Comparison of ENCODE assay signal across 23 cellular contexts in the genomic region with DNA sequence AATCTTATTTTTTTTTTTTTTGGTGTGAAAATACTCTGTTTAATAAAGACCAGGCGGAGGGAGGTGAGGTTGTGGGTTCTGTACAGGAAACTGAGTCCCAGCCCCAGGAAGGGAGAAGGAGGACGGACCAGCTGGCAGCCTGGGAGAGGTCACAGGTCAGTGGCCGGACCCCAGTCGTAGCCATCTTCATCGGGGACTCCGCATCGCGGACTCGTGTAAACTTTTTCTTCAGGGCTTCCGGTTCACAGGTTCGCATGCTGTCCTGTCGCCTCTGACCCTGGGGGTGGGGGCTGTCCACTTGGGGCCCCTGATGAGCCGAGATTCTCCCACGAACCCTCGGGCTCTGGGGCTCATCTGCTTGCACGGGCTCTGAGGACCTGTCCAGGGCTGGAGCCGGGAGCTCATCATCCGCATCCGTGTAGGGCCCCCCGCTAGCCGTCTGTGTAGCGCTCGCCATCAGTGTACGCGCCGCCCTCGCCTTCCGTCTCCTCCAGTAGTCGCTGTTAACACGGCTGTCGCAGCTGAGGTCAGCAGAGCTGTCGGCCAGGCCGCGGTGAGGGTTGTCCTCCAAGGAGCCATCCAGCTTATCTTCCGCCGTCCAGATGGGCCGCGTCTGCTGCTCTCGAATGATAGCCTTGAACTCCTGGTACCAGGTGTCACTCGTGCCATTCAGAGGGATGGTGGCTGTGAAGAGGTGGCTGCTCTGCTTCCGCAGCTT.
DNase-seq lines count a peak whose midpoint lies in the region; ATAC-seq and TF ChIP-seq lines count a peak whose summit lies in the region.
"Had no signal": no experiment of that assay in that cellular context is flagged by ENCODE, and none has a peak within 500 bp of the region (broad histone marks: within the 10 kb centered on the region; RNA-seq: fewer than 3 reads in every experiment).

No MANE protein-coding gene starts in this region.

- no peaks in the 10 kb centered on the region for H4K20me1 ChIP-seq in hepatocyte (ENCODE audit: insufficient read depth, poor library complexity, severe bottlenecking)

- H3K4me2 ChIP-seq in hepatocyte = no peak overlapping the region

- peak; percentile 9 for DNase-seq in DMS53 treated with DMSO at 0.1 percent for 48 hours (lab: John Stamatoyannopoulos, UW; ENCODE audit: unreplicated experiment)
- no peak for DNase-seq in NT2/D1 (ENCODE audit: low read depth, low spot score)
- DNase-seq in hepatocyte (ENCODE audit: low spot score) = peak; percentile 3
- DNase-seq in retinal pigment epithelial cell (ENCODE audit: low read depth) = no peak
- no peak for DNase-seq in AG08395 (ENCODE audit: low spot score)
- DNase-seq in Kasumi-1 (lab: John Stamatoyannopoulos, UW) = no peak
- DNase-seq in SHP77 treated with DMSO at 0.1 percent for 48 hours (lab: John Stamatoyannopoulos, UW) = no peak
- DNase-seq: activated CD4-positive, alpha-beta T cell treated with anti-CD3 and anti-CD28 coated beads for 36 hours; activated CD8-positive, alpha-beta memory T cell treated with anti-CD3 and anti-CD28 coated beads, Interleukin-2, amount 10 ng/mL, durations not matched to agents 7 days and 5 days; CD8-positive, alpha-beta T cell; cortex of kidney; DND-41; hippocampal formation; kidney glomerular epithelial cell; naive thymus-derived CD8-positive, alpha-beta T cell; NCI-H1694; NCI-H2227 treated with DMSO at 0.1 percent for 48 hours; NCI-H82; OCI-M1; SHP77; stimulated activated naive CD4-positive, alpha-beta T cell treated with Interleukin-2 at 50 U/mL for 16 hours had no signal

- ATAC-seq in GM18870 (IDR thresholded peaks at IDR 0.05; ENCODE audit: unreplicated experiment) = no peak
- ATAC-seq: activated CD4-positive, alpha-beta T cell treated with anti-CD3 and anti-CD28 coated beads for 36 hours; activated CD8-positive, alpha-beta memory T cell treated with anti-CD3 and anti-CD28 coated beads, Interleukin-2, amount 10 ng/mL, durations not matched to agents 7 days and 5 days; CD8-positive, alpha-beta T cell; naive thymus-derived CD8-positive, alpha-beta T cell had no signal

- H3K9me3 ChIP-seq in NT2/D1 (ENCODE audit: insufficient read depth, low read length) (no peaks in the 10 kb centered on the region), hepatocyte (ENCODE audit: low read depth) (no peaks in the 10 kb centered on the region)
- H3K9me3 ChIP-seq: tibial nerve had no signal

- TF ChIP-seq CTCF in hepatocyte (IDR thresholded peaks at IDR 0.05; ENCODE audit: poor library complexity) (no peak), retinal pigment epithelial cell (conservative IDR thresholded peaks at IDR 0.05; ENCODE audit: low read depth, low read length) (no peak)

- no peaks in the 10 kb centered on the region for H3K4me1 ChIP-seq in NT2/D1 (ENCODE audit: insufficient read depth, insufficient read length)
- no peaks in the 10 kb centered on the region for H3K4me1 ChIP-seq in hepatocyte (ENCODE audit: insufficient read depth)
- H3K4me1 ChIP-seq: tibial nerve had no signal

- H3K27me3 ChIP-seq in NT2/D1 (ENCODE audit: insufficient read depth, insufficient read length) (no peaks in the 10 kb centered on the region), hepatocyte (no peaks in the 10 kb centered on the region)

- H3K36me3 ChIP-seq in NT2/D1 (ENCODE audit: insufficient read depth, insufficient read length, low read length) (no peaks in the 10 kb centered on the region), hepatocyte (replicated peaks; ENCODE audit: insufficient read depth, low read depth) (no peaks in the 10 kb centered on the region)
- H3K36me3 ChIP-seq: tibial nerve had no signal

- peak overlapping the region; percentile 29 for H3K4me3 ChIP-seq in NT2/D1 (ENCODE audit: insufficient read length, low read depth)
- no peak overlapping the region for H3K4me3 ChIP-seq in hepatocyte
- peak overlapping the region; percentile 37 for H3K4me3 ChIP-seq in retinal pigment epithelial cell (ENCODE audit: low read length)
- H3K4me3 ChIP-seq: tibial nerve had no signal

- WGBS in hepatocyte (ENCODE audit: low lambda C conversion rate, missing lambda C conversion rate) = 91% methylated on average over 41 of the region's 41 CpGs

- H2AFZ ChIP-seq in hepatocyte = no peak overlapping the region

- H3K27ac ChIP-seq in hepatocyte = no peak overlapping the region
- H3K27ac ChIP-seq: tibial nerve had no signal

- H3K79me2 ChIP-seq in hepatocyte = no peaks in the 10 kb centered on the region

- no peak overlapping the region for H3K9ac ChIP-seq in NT2/D1 (ENCODE audit: insufficient read length, low read depth)

- H3K9me2 ChIP-seq in hepatocyte (replicated peaks; ENCODE audit: insufficient read depth) = no peaks in the 10 kb centered on the region

Comparison
In these comparisons a context has a peak if more than half of its experiments do, and no peak if none do; other contexts are left out.
1. DNase-seq: peak in DMS53 treated with DMSO at 0.1 percent for 48 hours (single experiment) and hepatocyte (single experiment); none in NT2/D1 (single experiment), retinal pigment epithelial cell (single experiment), AG08395 (single experiment), Kasumi-1 (0 of 2) and SHP77 treated with DMSO at 0.1 percent for 48 hours (single experiment).